Comparison of ENCODE assay signal across 8 cellular contexts in genomic region chr16:72848759-72849664, GRCh38.
A peak's percentile ranks its signal among the peaks of the same experiment; 100 is the strongest.
DNase-seq lines count a peak whose midpoint lies in the region; ATAC-seq and TF ChIP-seq lines count a peak whose summit lies in the region.

No MANE protein-coding gene starts in this region.

- peak overlapping the region; percentile 65 for H3K9ac ChIP-seq in mesenchymal stem cell (ENCODE audit: low read length)

- H4K8ac ChIP-seq in mesenchymal stem cell (ENCODE audit: low read length) = peak overlapping the region; percentile 82

- H3K27me3 ChIP-seq in mesenchymal stem cell (ENCODE audit: control insufficient read depth in 1 of 2, insufficient read depth in 1 of 2, low read length in 2 of 2) (no peaks in the 10 kb centered on the region), aorta (ENCODE audit: control insufficient read depth in 1 of 2, insufficient read depth in 2 of 2, low read length in 1 of 2) (no peaks in the 10 kb centered on the region), spleen (replicated peaks in 1 of 7) (peaks cover 0 to 5% (median 0%) of the 10 kb centered on the region in 7 donors)

- H2BK12ac ChIP-seq in mesenchymal stem cell (ENCODE audit: low read length in 2 of 2) = peak overlapping the region; percentile 11 to 65

- H3K4me3 ChIP-seq in mesenchymal stem cell (ENCODE audit: insufficient read depth in 1 of 2, low read depth in 1 of 2, low read length in 2 of 2) (peak overlapping the region in 1 of 2 experiments; percentile 42), aorta (ENCODE audit: low read length in 2 of 2) (no peak overlapping the region), spleen (no peak overlapping the region)

- peak overlapping the region; percentile 21 for H2AK5ac ChIP-seq in mesenchymal stem cell (ENCODE audit: low read length, severe bottlenecking)

- H2BK5ac ChIP-seq in mesenchymal stem cell (ENCODE audit: low read depth, low read length, poor library complexity, severe bottlenecking) = no peak overlapping the region

- H3K4me1 ChIP-seq in mesenchymal stem cell (ENCODE audit: control insufficient read depth, insufficient read depth, low read depth, low read length) (peaks cover 22% of the 10 kb centered on the region), aorta (ENCODE audit: control insufficient read depth in 1 of 2, insufficient read depth in 2 of 2, low read length in 2 of 2) (peaks cover 6 to 9% of the 10 kb centered on the region in 2 donors), spleen (peaks cover 4 to 58% (median 24%) of the 10 kb centered on the region in 6 donors)

- H3K4ac ChIP-seq in mesenchymal stem cell (ENCODE audit: low read depth in 1 of 2, low read length in 2 of 2) = peak overlapping the region; percentile 34 to 36

- H3K27ac ChIP-seq in cingulate gyrus (ENCODE audit: low read depth, low read length) (peak overlapping the region; percentile 83), mesenchymal stem cell (ENCODE audit: low read length, poor library complexity, severe bottlenecking) (peak overlapping the region; percentile 29), aorta (ENCODE audit: low read depth in 1 of 2, low read length in 2 of 2) (peak overlapping the region; percentile 86 to 87), spleen (peak overlapping the region in 3 of 8 donors; percentile 1 to 49 (median 15))

- peak; percentile 86 for ATAC-seq in aorta (ENCODE audit: low FRiP score)
- ATAC-seq in HG03469 (IDR thresholded peaks at IDR 0.05; ENCODE audit: unreplicated experiment) = no peak

- no peak for TF ChIP-seq POLR2A in spleen (IDR thresholded peaks at IDR 0.05)

- no peak overlapping the region for H2AFZ ChIP-seq in mesenchymal stem cell (ENCODE audit: low read depth, low read length)

- H3K18ac ChIP-seq in mesenchymal stem cell (ENCODE audit: low read depth in 1 of 2, low read length in 2 of 2) = peak overlapping the region; percentile 4 to 79

- peak overlapping the region; percentile 79 for H4K91ac ChIP-seq in mesenchymal stem cell (ENCODE audit: low read length)

- WGBS in mesenchymal stem cell = 56% methylated on average over 24 of the region's 24 CpGs
- 7 to 8% methylated on average over 24 of the region's 24 CpGs for whole genome bisulfite sequencing in aorta, 2 donors
- WGBS in spleen, 5 donors = 48 to 56% (median 51%) methylated on average over 24 of the region's 24 CpGs

- TF ChIP-seq CTCF in spleen (IDR thresholded peaks at IDR 0.05 in 8 of 11, conservative IDR thresholded peaks at IDR 0.05 in 3 of 11) = no peak

- no peak overlapping the region for H2BK15ac ChIP-seq in mesenchymal stem cell (ENCODE audit: low read depth, poor library complexity, severe bottlenecking)

- peak overlapping the region; percentile 52 for H3K4me2 ChIP-seq in mesenchymal stem cell (ENCODE audit: low read length, poor library complexity, severe bottlenecking)

- peak overlapping the region in 1 of 2 experiments; percentile 77 for H3K14ac ChIP-seq in mesenchymal stem cell (ENCODE audit: low read length in 2 of 2)

- DNase-seq in EL (peak; percentile 91), NCI-H345 (lab: John Stamatoyannopoulos, UW) (peak; percentile 84), mesenchymal stem cell (peak; percentile 85), aorta (peak; percentile 95 to 99), spleen (no peak), T-helper 9 cell (no peak)

- H3K79me1 ChIP-seq in mesenchymal stem cell (replicated peaks; ENCODE audit: low read length, poor library complexity, severe bottlenecking) = peaks cover 14% of the 10 kb centered on the region

- H2BK120ac ChIP-seq in mesenchymal stem cell (ENCODE audit: low read depth, low read length) = no peak overlapping the region

- no peak overlapping the region for H3K23ac ChIP-seq in mesenchymal stem cell (ENCODE audit: low read length in 2 of 2)

- H3K36me3 ChIP-seq in mesenchymal stem cell (ENCODE audit: control insufficient read depth in 1 of 2, insufficient read depth in 2 of 2, low read depth in 1 of 2, low read length in 2 of 2) (no peaks in the 10 kb centered on the region), aorta (ENCODE audit: control insufficient read depth in 1 of 2, insufficient read depth in 2 of 2, low read length in 1 of 2) (no peaks in the 10 kb centered on the region), spleen (no peaks in the 10 kb centered on the region)

- intact Hi-C loops in aorta (cut with DNase I) (loop anchor here (2.0 to 10.0 kb wide), 7 partner anchors 62 to 326 kb away; no protein-coding TSS in a partner anchor), spleen (cut with DNase I; ENCODE audit: low total_unique reads) (no loop called here)

- H3K9me3 ChIP-seq in mesenchymal stem cell (ENCODE audit: control insufficient read depth, low read length) (no peaks in the 10 kb centered on the region), aorta (ENCODE audit: control insufficient read depth, low read length) (no peaks in the 10 kb centered on the region), spleen (no peaks in the 10 kb centered on the region)

Comparison
In these comparisons a context has a peak if more than half of its experiments do, and no peak if none do; other contexts are left out.
1. DNase-seq: peak in EL (single experiment), NCI-H345 (single experiment), mesenchymal stem cell (single experiment) and aorta (2 of 2); none in spleen (single experiment) and T-helper 9 cell (single experiment).